In the genomic region with DNA sequence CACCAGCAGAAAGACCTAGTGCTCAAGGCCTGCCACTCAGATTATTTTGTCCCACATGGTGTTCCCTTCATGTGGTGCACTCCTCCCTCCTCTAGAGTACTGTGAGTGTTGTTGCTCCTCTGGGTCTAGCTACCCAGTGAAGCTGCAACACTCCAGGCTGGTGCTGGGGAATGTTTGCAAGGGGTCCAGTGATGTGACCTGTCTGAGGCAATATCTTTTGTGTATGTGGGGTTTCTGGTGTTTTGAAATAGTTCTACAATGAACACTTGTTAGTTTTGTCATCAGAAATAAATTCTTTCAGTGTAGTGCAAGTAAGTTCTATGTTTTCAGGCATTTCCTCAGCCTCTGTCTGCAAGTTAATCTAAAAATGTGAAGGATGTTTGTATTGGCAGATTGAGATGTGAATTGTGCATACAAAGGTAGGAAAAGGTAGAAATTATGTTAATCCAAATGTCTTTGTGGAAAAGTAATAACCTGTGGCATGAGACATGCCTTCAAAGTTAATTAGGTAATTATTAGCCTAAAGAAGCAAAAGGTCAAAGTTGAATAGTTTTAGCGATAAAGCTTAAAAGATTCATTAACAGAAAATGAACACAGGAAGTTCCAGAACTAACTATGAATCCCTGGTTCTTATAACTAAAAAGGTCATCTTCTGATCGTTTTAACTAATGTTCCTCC, we compare ENCODE assay signal across 20 cellular contexts.
DNase-seq lines count a peak whose midpoint lies in the region; ATAC-seq and TF ChIP-seq lines count a peak whose summit lies in the region.
"Had no signal": no experiment of that assay in that cellular context is flagged by ENCODE, and none has a peak within 500 bp of the region (broad histone marks: within the 10 kb centered on the region; RNA-seq: fewer than 3 reads in every experiment).

No MANE protein-coding gene starts in this region.

- peak overlapping the region; percentile 1; the same call in 1 of the 2 replicates for H2BK20ac ChIP-seq in IMR-90 (ENCODE audit: low read depth, low read length)

- CTCF ChIA-PET in IMR-90 (lab: Yijun Ruan, JAX) = no interaction called here
- CTCF ChIA-PET in activated CD8-positive, alpha-beta T cell treated with anti-CD3 and anti-CD28 coated beads for 36 hours (lab: Charles Lee) = no interaction called here
- CTCF ChIA-PET in A673 (lab: Charles Lee) = no interaction called here

- H3K27ac ChIP-seq in IMR-90 (ENCODE audit: insufficient read depth, low read length) (peak overlapping the region; percentile 61; the same call in 1 of the 2 replicates), fibroblast of lung (ENCODE audit: insufficient read depth, low read length) (no peak overlapping the region), right lobe of liver (peak overlapping the region; percentile 76 to 86 (median 82)), A673 (ENCODE audit: low read depth, low read length, poor library complexity, severe bottlenecking) (no peak overlapping the region)
- H3K27ac ChIP-seq: gastrocnemius medialis, ovary, Peyer's patch, suprapubic skin had no signal

- TF ChIP-seq CTCF in IMR-90 (conservative IDR thresholded peaks at IDR 0.05; ENCODE audit: low read depth, low read length) (no peak), fibroblast of lung (conservative IDR thresholded peaks at IDR 0.05 in 1 of 2, IDR thresholded peaks at IDR 0.05 in 1 of 2; ENCODE audit: low read depth in 1 of 2, low read length in 2 of 2) (no peak), right lobe of liver (IDR thresholded peaks at IDR 0.05) (peak in 1 of 4 donors; percentile 12), A673 (conservative IDR thresholded peaks at IDR 0.05; ENCODE audit: low read depth, low read length) (no peak)
- TF ChIP-seq CTCF in activated CD8-positive, alpha-beta T cell treated with anti-CD3 and anti-CD28 coated beads for 36 hours (IDR thresholded peaks at IDR 0.05) = no peak

- H2BK15ac ChIP-seq in IMR-90 (ENCODE audit: low read depth, low read length) = peak overlapping the region; percentile 17; the same call in 2 of the 3 replicates

- POLR2A ChIA-PET in IMR-90 (lab: Charles Lee; ENCODE audit: unreplicated experiment) = no interaction called here
- POLR2A ChIA-PET in activated CD8-positive, alpha-beta T cell treated with anti-CD3 and anti-CD28 coated beads for 36 hours (lab: Charles Lee) = no interaction called here
- POLR2A ChIA-PET in A673 (lab: Charles Lee; ENCODE audit: low non-redundant PET) = no interaction called here

- H3K4me3 ChIP-seq in IMR-90 (ENCODE audit: insufficient read depth, low read depth, low read length) (no peak overlapping the region), fibroblast of lung (replicated peaks in 1 of 4; ENCODE audit: control extremely low read depth in 1 of 4, insufficient read depth in 1 of 4, low read depth in 3 of 4, low read length in 4 of 4) (no peak overlapping the region), right lobe of liver (peak overlapping the region in 1 of 3 donors; percentile 1), A673 (ENCODE audit: low read depth, low read length, poor library complexity, severe bottlenecking) (no peak overlapping the region)
- H3K4me3 ChIP-seq: gastrocnemius medialis, GM23338, ovary, Peyer's patch, smooth muscle cell, suprapubic skin had no signal

- peaks cover 18% of the 10 kb centered on the region for H3K9me3 Mint-ChIP-seq in activated CD8-positive, alpha-beta T cell treated with anti-CD3 and anti-CD28 coated beads for 36 hours

- H3K36me3 ChIP-seq in IMR-90 (ENCODE audit: control insufficient read depth, insufficient read depth, low read length) (no peaks in the 10 kb centered on the region), fibroblast of lung (ENCODE audit: control insufficient read depth, insufficient read depth, low read length) (no peaks in the 10 kb centered on the region), right lobe of liver (no peaks in the 10 kb centered on the region), A673 (ENCODE audit: insufficient read depth, low read length, poor library complexity, severe bottlenecking) (no peaks in the 10 kb centered on the region)
- H3K36me3 ChIP-seq: gastrocnemius medialis, ovary, Peyer's patch, suprapubic skin had no signal

- peak overlapping the region; percentile 0; the same call in 1 of the 2 replicates for H3K4me2 ChIP-seq in IMR-90 (ENCODE audit: low read depth, low read length)
- H3K4me2 ChIP-seq in fibroblast of lung (ENCODE audit: extremely low read depth, insufficient read depth, low read length) = no peak overlapping the region
- H3K4me2 ChIP-seq: GM23338, SK-N-SH, smooth muscle cell had no signal

- H4K91ac ChIP-seq in IMR-90 (ENCODE audit: insufficient read depth, low read depth, low read length) = no peak overlapping the region; the same call in 1 of the 2 replicates

- peaks cover 4% of the 10 kb centered on the region for H3K4me1 ChIP-seq in IMR-90 (ENCODE audit: control insufficient read depth, insufficient read depth, low read length)
- no peaks in the 10 kb centered on the region for H3K4me1 ChIP-seq in fibroblast of lung (ENCODE audit: control insufficient read depth, extremely low read depth, insufficient read depth, low read length)
- H3K4me1 ChIP-seq in right lobe of liver = peaks cover 0 to 25% (median 9%) of the 10 kb centered on the region in 4 donors
- no peaks in the 10 kb centered on the region for H3K4me1 ChIP-seq in A673 (ENCODE audit: insufficient read depth, low read length, poor library complexity, severe bottlenecking)
- H3K4me1 ChIP-seq: gastrocnemius medialis, Peyer's patch, suprapubic skin had no signal

- peak overlapping the region; percentile 61 for H3K18ac ChIP-seq in IMR-90 (ENCODE audit: low read depth, low read length)

- peak overlapping the region; percentile 2; the same call in 1 of the 2 replicates for H3K4ac ChIP-seq in IMR-90 (ENCODE audit: low read depth, low read length)

- TF ChIP-seq RAD21 in IMR-90 (IDR thresholded peaks at IDR 0.05; ENCODE audit: low read length) = no peak

- H3K9ac ChIP-seq in IMR-90 (ENCODE audit: low read depth, low read length) (0 out of 2 replicates have a peak overlapping the region, but pooled peaks have one; percentile 18), fibroblast of lung (ENCODE audit: insufficient read depth, low read length) (no peak overlapping the region)
- H3K9ac ChIP-seq: SK-N-SH had no signal

- peak overlapping the region; percentile 75 for H2BK5ac ChIP-seq in IMR-90 (ENCODE audit: low read depth, low read length, poor library complexity, severe bottlenecking)

- H3K27ac Mint-ChIP-seq in activated CD8-positive, alpha-beta T cell treated with anti-CD3 and anti-CD28 coated beads for 36 hours = no peak overlapping the region
- H3K27ac Mint-ChIP-seq: CD14-positive monocyte, endodermal cell, GM23338, IgD-negative memory B cell had no signal

- no peaks in the 10 kb centered on the region for H3K36me3 Mint-ChIP-seq in activated CD8-positive, alpha-beta T cell treated with anti-CD3 and anti-CD28 coated beads for 36 hours (ENCODE audit: low read depth)
- H3K36me3 Mint-ChIP-seq: CD14-positive monocyte, IgD-negative memory B cell had no signal

- no peak overlapping the region for H2AK9ac ChIP-seq in IMR-90 (replicated peaks; ENCODE audit: low read depth, low read length, poor library complexity)

- H2AK5ac ChIP-seq in IMR-90 (ENCODE audit: low read depth, low read length) = peak overlapping the region; percentile 43; the same call in 1 of the 2 replicates

- H3K9me1 ChIP-seq in IMR-90 (ENCODE audit: insufficient read depth, low read length) = no peaks in the 10 kb centered on the region

- no peaks in the 10 kb centered on the region for H3K4me1 Mint-ChIP-seq in activated CD8-positive, alpha-beta T cell treated with anti-CD3 and anti-CD28 coated beads for 36 hours (ENCODE audit: low read depth)
- H3K4me1 Mint-ChIP-seq: CD14-positive monocyte, endodermal cell, IgD-negative memory B cell had no signal

- H3K27me3 ChIP-seq in IMR-90 (ENCODE audit: control insufficient read depth, insufficient read depth, low read length) (no peaks in the 10 kb centered on the region), fibroblast of lung (ENCODE audit: control insufficient read depth, insufficient read depth, low read length) (no peaks in the 10 kb centered on the region), right lobe of liver (no peaks in the 10 kb centered on the region), A673 (replicated peaks; ENCODE audit: insufficient read depth, low read depth, low read length, poor library complexity) (no peaks in the 10 kb centered on the region)
- H3K27me3 ChIP-seq: gastrocnemius medialis, ovary, Peyer's patch, suprapubic skin had no signal

- H3K9me3 ChIP-seq in IMR-90 (ENCODE audit: control insufficient read depth, insufficient read depth, low read length) = peaks cover 3% of the 10 kb centered on the region
- no peaks in the 10 kb centered on the region for H3K9me3 ChIP-seq in fibroblast of lung (ENCODE audit: control insufficient read depth, insufficient read depth, low read depth, low read length)
- no peaks in the 10 kb centered on the region for H3K9me3 ChIP-seq in right lobe of liver
- H3K9me3 ChIP-seq in A673 (ENCODE audit: low read depth, low read length, poor library complexity, severe bottlenecking) = no peaks in the 10 kb centered on the region
- H3K9me3 ChIP-seq: ovary, suprapubic skin had no signal

- H3K23ac ChIP-seq in IMR-90 (ENCODE audit: low read depth, low read length) = no peak overlapping the region

- DNase-seq in IMR-90 (peak; percentile 77), fibroblast of lung (ENCODE audit: low read depth in 2 of 2) (peak; percentile 33 to 68), right lobe of liver (peak; percentile 33 to 68 (median 61)), GM19240 (ENCODE audit: insufficient read length, low spot score) (no peak), A673 (ENCODE audit: low spot score) (no peak)
- DNase-seq in activated CD8-positive, alpha-beta T cell treated with anti-CD3 and anti-CD28 coated beads for 36 hours = no peak
- DNase-seq in stimulated activated CD4-positive, alpha-beta T cell treated with anti-CD3 and anti-CD28 coated beads, Interleukin-4, amount 100 ng/mL, for 24 hours = no peak
- DNase-seq: DMS153; endodermal cell; gastrocnemius medialis; NCI-H2227 treated with DMSO at 0.1 percent for 48 hours; ovary; Peyer's patch; SK-N-SH; stimulated activated CD8-positive, alpha-beta memory T cell treated with anti-CD3 and anti-CD28 coated beads, Interleukin-4, amount 100 ng/mL, for 48 hours had no signal

- no peaks in the 10 kb centered on the region for H3K79me1 ChIP-seq in IMR-90 (ENCODE audit: low read depth in 1 of 2, low read length in 2 of 2)

- TF ChIP-seq POLR2A in IMR-90 (IDR thresholded peaks at IDR 0.05; ENCODE audit: low read depth, low read length) (no peak), right lobe of liver (IDR thresholded peaks at IDR 0.05) (peak; percentile 70)

- no peaks in the 10 kb centered on the region for H3K27me3 Mint-ChIP-seq in activated CD8-positive, alpha-beta T cell treated with anti-CD3 and anti-CD28 coated beads for 36 hours
- H3K27me3 Mint-ChIP-seq: IgD-negative memory B cell had no signal

- no CpG with 5 or more reads among the region's 2 CpGs for WGBS in IMR-90 (ENCODE audit: extremely low coverage in 2 of 2, insufficient read length in 1 of 2), 2 experiments
- WGBS in right lobe of liver (ENCODE audit: insufficient coverage, low coverage, low lambda C conversion rate, missing lambda C conversion rate) = 20% methylated on average over 2 of the region's 2 CpGs

- no peak overlapping the region for H2AFZ ChIP-seq in IMR-90 (replicated peaks; ENCODE audit: low read length, poor library complexity)
- H2AFZ ChIP-seq in fibroblast of lung (ENCODE audit: low read length) = no peak overlapping the region
- H2AFZ ChIP-seq: GM23338 had no signal

- H4K5ac ChIP-seq in IMR-90 (ENCODE audit: low read depth, low read length) = peak overlapping the region; percentile 20; the same call in 1 of the 2 replicates

- BruUV-seq in IMR-90 (replicated peaks; lab: Mats Ljungman, UMichigan) = no TSS peak
- no TSS peak for BruUV-seq in A673 (replicated peaks; lab: Mats Ljungman, UMichigan)

- H4K20me1 ChIP-seq in IMR-90 (ENCODE audit: insufficient read depth, low read length) = no peaks in the 10 kb centered on the region
- no peaks in the 10 kb centered on the region for H4K20me1 ChIP-seq in fibroblast of lung (ENCODE audit: control insufficient read depth, extremely low read depth, insufficient read depth, low read length)

- no peaks in the 10 kb centered on the region for H3K79me2 ChIP-seq in fibroblast of lung (ENCODE audit: control insufficient read depth, insufficient read depth, low read length)

- intact Hi-C loops in IMR-90 (cut with micrococcal nuclease) (no loop called here), right lobe of liver (cut with DNase I) (no loop called here), A673 (cut with micrococcal nuclease; ENCODE audit: unreplicated experiment) (no loop called here)
- intact Hi-C loops in activated CD8-positive, alpha-beta T cell treated with anti-CD3 and anti-CD28 coated beads for 36 hours (cut with micrococcal nuclease) = no loop called here

- ATAC-seq in IMR-90 (ENCODE audit: low read depth) = peak; percentile 94
- ATAC-seq in right lobe of liver = peak; percentile 86 to 94 (median 91)
- ATAC-seq in activated CD8-positive, alpha-beta T cell treated with anti-CD3 and anti-CD28 coated beads for 36 hours = no peak
- ATAC-seq: gastrocnemius medialis, GM23338 had no signal

- peak overlapping the region; percentile 44; the same call in 1 of the 2 replicates for H2BK120ac ChIP-seq in IMR-90 (ENCODE audit: low read depth, low read length)

- dilution Hi-C loops in IMR-90 (cut with HindIII; ENCODE audit: low sequenced_read_pairs, unreplicated experiment) = no loop called here

- H3K4me3 Mint-ChIP-seq in activated CD8-positive, alpha-beta T cell treated with anti-CD3 and anti-CD28 coated beads for 36 hours = no peak overlapping the region
- H3K4me3 Mint-ChIP-seq: CD14-positive monocyte, endodermal cell, GM23338, IgD-negative memory B cell had no signal

- H3K14ac ChIP-seq in IMR-90 (replicated peaks; ENCODE audit: low read depth, low read length) = no peak overlapping the region

- peak overlapping the region; percentile 20 to 49 for H4K8ac ChIP-seq in IMR-90 (ENCODE audit: low read depth in 2 of 2, low read length in 2 of 2)

- no peak overlapping the region for H3K56ac ChIP-seq in IMR-90 (ENCODE audit: extremely low read depth, insufficient read depth, low read length)

- in situ Hi-C loops in IMR-90 (cut with MboI; ENCODE audit: low sequenced_read_pairs) = no loop called here

Comparison
In these comparisons a context has a peak if more than half of its experiments do, and no peak if none do; other contexts are left out.
1. DNase-seq: peak in IMR-90 (single experiment), fibroblast of lung (2 of 2) and right lobe of liver (3 of 3); none in GM19240 (single experiment), activated CD8-positive, alpha-beta T cell treated with anti-CD3 and anti-CD28 coated beads for 36 hours (single experiment), A673 (single experiment) and stimulated activated CD4-positive, alpha-beta T cell treated with anti-CD3 and anti-CD28 coated beads, Interleukin-4, amount 100 ng/mL, for 24 hours (single experiment).
2. H3K27ac ChIP-seq: peak in IMR-90 (single experiment) and right lobe of liver (3 of 3); none in fibroblast of lung (single experiment) and A673 (single experiment).